In genomic region chr1:45863117-45863670, GRCh38 we compare ENCODE assay signal across 1 cellular context.
TF ChIP-seq lines count a peak whose summit lies in the region.

No MANE protein-coding gene starts in this region.

TF ChIP-seq in GM23338, 12 proteins besides CTCF, POLR2A, EP300 and RAD21 (continued from another document):
- TF ChIP-seq ZNF462 (CRISPR knock-in tag; IDR thresholded peaks at IDR 0.05) (no peak), NANOG (IDR thresholded peaks at IDR 0.05; ENCODE audit: borderline replicate concordance) (no peak), JUNB (IDR thresholded peaks at IDR 0.05; ENCODE audit: unreplicated experiment) (no peak)
- TF ChIP-seq, protein P1, sequence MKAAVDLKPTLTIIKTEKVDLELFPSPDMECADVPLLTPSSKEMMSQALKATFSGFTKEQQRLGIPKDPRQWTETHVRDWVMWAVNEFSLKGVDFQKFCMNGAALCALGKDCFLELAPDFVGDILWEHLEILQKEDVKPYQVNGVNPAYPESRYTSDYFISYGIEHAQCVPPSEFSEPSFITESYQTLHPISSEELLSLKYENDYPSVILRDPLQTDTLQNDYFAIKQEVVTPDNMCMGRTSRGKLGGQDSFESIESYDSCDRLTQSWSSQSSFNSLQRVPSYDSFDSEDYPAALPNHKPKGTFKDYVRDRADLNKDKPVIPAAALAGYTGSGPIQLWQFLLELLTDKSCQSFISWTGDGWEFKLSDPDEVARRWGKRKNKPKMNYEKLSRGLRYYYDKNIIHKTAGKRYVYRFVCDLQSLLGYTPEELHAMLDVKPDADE (IDR thresholded peaks at IDR 0.05) = no peak
